17 cellular contexts compared by ENCODE assay signal in genomic region chr19:579111-579841, GRCh38. TPM values are rescaled to one million over a fixed set of nuclear protein-coding genes. Genes with fewer than 3 reads are reported as not detected.
"Had no signal": no experiment of that assay in that cellular context is flagged by ENCODE, and none has a peak within 500 bp of the region (broad histone marks: within the 10 kb centered on the region; RNA-seq: fewer than 3 reads in every experiment).

No MANE protein-coding gene starts in this region.

- H3K27me3 Mint-ChIP-seq: activated naive CD4-positive, alpha-beta T cell treated with anti-CD3 and anti-CD28 coated beads, Interleukin-2, amount 10 ng/mL, durations not matched to agents 7 days and 5 days; naive thymus-derived CD8-positive, alpha-beta T cell; stimulated activated naive CD8-positive, alpha-beta T cell treated with anti-CD3 and anti-CD28 coated beads, Interleukin-15, Interleukin-2, amounts not matched to agents 100 ng/mL and 50 ng/mL, for 24 hours had no signal

- H3K4me3 ChIP-seq: upper lobe of left lung had no signal

- H3K9me3 ChIP-seq: SK-N-SH, upper lobe of left lung had no signal

- H3K36me3 Mint-ChIP-seq: T-cell had no signal

- H3K27me3 ChIP-seq: upper lobe of left lung had no signal

- H3K27ac ChIP-seq: upper lobe of left lung had no signal

- H3K27ac Mint-ChIP-seq: activated naive CD4-positive, alpha-beta T cell treated with anti-CD3 and anti-CD28 coated beads, Interleukin-2, amount 10 ng/mL, durations not matched to agents 7 days and 5 days; naive thymus-derived CD8-positive, alpha-beta T cell; stimulated activated naive CD8-positive, alpha-beta T cell treated with anti-CD3 and anti-CD28 coated beads, Interleukin-15, Interleukin-2, amounts not matched to agents 100 ng/mL and 50 ng/mL, for 24 hours; T-cell had no signal

- H3K9me3 Mint-ChIP-seq: activated naive CD4-positive, alpha-beta T cell treated with anti-CD3 and anti-CD28 coated beads, Interleukin-2, amount 10 ng/mL, durations not matched to agents 7 days and 5 days; naive thymus-derived CD8-positive, alpha-beta T cell; stimulated activated naive CD8-positive, alpha-beta T cell treated with anti-CD3 and anti-CD28 coated beads, Interleukin-15, Interleukin-2, amounts not matched to agents 100 ng/mL and 50 ng/mL, for 24 hours; T-cell had no signal

- H3K4me3 Mint-ChIP-seq: activated naive CD4-positive, alpha-beta T cell treated with anti-CD3 and anti-CD28 coated beads, Interleukin-2, amount 10 ng/mL, durations not matched to agents 7 days and 5 days; naive thymus-derived CD8-positive, alpha-beta T cell; stimulated activated naive CD8-positive, alpha-beta T cell treated with anti-CD3 and anti-CD28 coated beads, Interleukin-15, Interleukin-2, amounts not matched to agents 100 ng/mL and 50 ng/mL, for 24 hours; T-cell had no signal

- DNase-seq: activated naive CD4-positive, alpha-beta T cell treated with anti-CD3 and anti-CD28 coated beads, Interleukin-2, amount 10 ng/mL, durations not matched to agents 7 days and 5 days; activated T-cell treated with anti-CD3 and anti-CD28 coated beads for 4 hours; hippocampal formation; mesenchymal stem cell; naive thymus-derived CD8-positive, alpha-beta T cell; occipital lobe; SK-N-SH; small intestine; T-cell; T-helper 9 cell had no signal

- H3K9ac ChIP-seq: SK-N-SH had no signal

- ATAC-seq: activated CD4-positive, CD25-positive, alpha-beta regulatory T cell treated with anti-CD3 and anti-CD28 coated beads, Interleukin-2, amount 50 U/mL, for 24 hours; esophagus mucosa; naive thymus-derived CD8-positive, alpha-beta T cell; right cardiac atrium; T-cell had no signal

RNA-seq across cellular contexts. Expression of gene GZMM, which starts 35.4 kb away (rescaled TPM):
- total RNA-seq: esophagus mucosa, occipital lobe, temporal lobe had no signal
- polyA plus RNA-seq: keratinocyte, SK-N-SH had no signal
